In genomic region chr10:73965890-73966768, GRCh38 we compare ENCODE assay signal across 8 cellular contexts. TPM values are rescaled to one million over a fixed set of nuclear protein-coding genes. Genes with fewer than 3 reads are reported as not detected.
DNase-seq lines count a peak whose midpoint lies in the region; ATAC-seq and TF ChIP-seq lines count a peak whose summit lies in the region.

No MANE protein-coding gene starts in this region.

- H3K36me3 ChIP-seq in BJ (ENCODE audit: control insufficient read depth, insufficient read depth, low read length) = no peaks in the 10 kb centered on the region

- H3K4me3 ChIP-seq in BJ (ENCODE audit: low read depth, low read length) = no peak overlapping the region
- H3K4me3 ChIP-seq in choroid plexus epithelial cell (ENCODE audit: low read depth, low read length) = peak overlapping the region; percentile 32

- H3K36me3 Mint-ChIP-seq in effector memory CD8-positive, alpha-beta T cell (ENCODE audit: insufficient read depth) = no peaks in the 10 kb centered on the region

- no peaks in the 10 kb centered on the region for H3K27me3 Mint-ChIP-seq in effector memory CD8-positive, alpha-beta T cell

- POLR2A ChIA-PET in BJ (lab: Charles Lee) = interaction anchor here (1.0 to 1.3 kb wide), 2 partner anchors 33 to 81 kb away, joined by 3 to 4 read pairs; no protein-coding TSS in a partner anchor

- no peak for ATAC-seq in effector memory CD8-positive, alpha-beta T cell (replicated peaks)

- H3K27me3 ChIP-seq in BJ (ENCODE audit: control insufficient read depth, insufficient read depth, low read length) = no peaks in the 10 kb centered on the region
- H3K27me3 ChIP-seq in layer of hippocampus (ENCODE audit: control insufficient read depth, insufficient read depth, low read length) = no peaks in the 10 kb centered on the region

- peak overlapping the region; percentile 59 for H3K27ac ChIP-seq in layer of hippocampus (ENCODE audit: low read depth, low read length)

- CTCF ChIA-PET in BJ (lab: Yijun Ruan, JAX) = interaction anchor here (0.5 to 5.0 kb wide), 9 partner anchors 9 to 1226 kb away, joined by 3 to 27 read pairs (median 4); no protein-coding TSS in a partner anchor

- H3K4me3 Mint-ChIP-seq in effector memory CD8-positive, alpha-beta T cell = no peak overlapping the region

- H3K9me3 Mint-ChIP-seq in effector memory CD8-positive, alpha-beta T cell = no peaks in the 10 kb centered on the region

- DNase-seq in BJ (ENCODE audit: low read depth) (peak; percentile 99), NCI-H2171 treated with DMSO at 0.1 percent for 48 hours (lab: John Stamatoyannopoulos, UW) (peak; percentile 62), choroid plexus epithelial cell (ENCODE audit: low read depth) (peak; percentile 97), stromal cell of bone marrow (ENCODE audit: low read depth) (peak; percentile 99), mesenteric fat pad (ENCODE audit: low spot score) (no peak), globus pallidus (ENCODE audit: low spot score) (no peak)
- no peak for DNase-seq in effector memory CD8-positive, alpha-beta T cell

- TF ChIP-seq CTCF in BJ (IDR thresholded peaks at IDR 0.05; ENCODE audit: insufficient read depth, low read depth, low read length) (no peak), choroid plexus epithelial cell (conservative IDR thresholded peaks at IDR 0.05; ENCODE audit: low read depth, low read length) (no peak)

- peaks cover 22 to 25% of the 10 kb centered on the region in 2 donors for H3K4me1 Mint-ChIP-seq in effector memory CD8-positive, alpha-beta T cell (ENCODE audit: low read depth in 2 of 2)

- no peak overlapping the region for H3K27ac Mint-ChIP-seq in effector memory CD8-positive, alpha-beta T cell

RNA-seq across cellular contexts. Expression of gene VCL, which starts 31.8 kb away (rescaled TPM):
- polyA plus RNA-seq in BJ (2011; rRNA removed) = 235 and 255 TPM in 2 replicates
- polyA minus RNA-seq in BJ (2011; rRNA and poly(A)+ RNA removed) = 183 and 193 TPM in 2 replicates
- 129 TPM for total RNA-seq in mesenteric fat pad

RNA-seq across cellular contexts. Expression of gene PLAU, which starts 55.2 kb away (rescaled TPM):
- polyA plus RNA-seq in BJ (2011; rRNA removed) = 25.2 and 37.2 TPM in 2 replicates
- polyA minus RNA-seq in BJ (2011; rRNA and poly(A)+ RNA removed) = 13.8 TPM in 2 replicates
- 64.7 TPM for total RNA-seq in mesenteric fat pad

Comparison
In these comparisons a context has a peak if more than half of its experiments do, and no peak if none do; other contexts are left out.
1. DNase-seq: peak in BJ (single experiment), NCI-H2171 treated with DMSO at 0.1 percent for 48 hours (single experiment), choroid plexus epithelial cell (single experiment) and stromal cell of bone marrow (single experiment); none in mesenteric fat pad (single experiment), globus pallidus (single experiment) and effector memory CD8-positive, alpha-beta T cell (0 of 3).